ENCODE assay signal across 11 cellular contexts in genomic region chr2:44934521-44934961, GRCh38. TPM values are rescaled to one million over a fixed set of nuclear protein-coding genes. Genes with fewer than 3 reads are reported as not detected.
A peak's percentile ranks its signal among the peaks of the same experiment; 100 is the strongest.
DNase-seq lines count a peak whose midpoint lies in the region; ATAC-seq and TF ChIP-seq lines count a peak whose summit lies in the region.
"Had no signal": no experiment of that assay in that cellular context is flagged by ENCODE, and none has a peak within 500 bp of the region (broad histone marks: within the 10 kb centered on the region; RNA-seq: fewer than 3 reads in every experiment).

No MANE protein-coding gene starts in this region.

- H3K4me3 ChIP-seq in HEK293 (ENCODE audit: low read depth, low read length) (peak overlapping the region; percentile 39), esophagus squamous epithelium (peak overlapping the region in 1 of 4 donors; percentile 36)

- H3K27ac Mint-ChIP-seq in neural crest cell (ENCODE audit: unreplicated experiment) (no peak overlapping the region), natural killer cell (no peak overlapping the region)

- H3K27me3 ChIP-seq in esophagus squamous epithelium, result peaks cover 32 to 100% (median 78%) of the 10 kb centered on the region in 4 donors

- TF ChIP-seq POLR2A in esophagus squamous epithelium (IDR thresholded peaks at IDR 0.05), result no peak

- H3K4me3 Mint-ChIP-seq in neural crest cell (peak overlapping the region; percentile 44), natural killer cell (no peak overlapping the region)

- peak; percentile 67 for DNase-seq in DMS 273 (lab: John Stamatoyannopoulos, UW; ENCODE audit: unreplicated experiment)
- DNase-seq in DMS 273 treated with DMSO at 0.1 percent for 48 hours (lab: John Stamatoyannopoulos, UW), result no peak
- DNase-seq in neural crest cell (ENCODE audit: low read depth, low spot score), result no peak
- DNase-seq in natural killer cell, result no peak
- DNase-seq in NCI-H510A treated with DMSO at 0.1 percent for 48 hours (lab: John Stamatoyannopoulos, UW), result no peak
- DNase-seq in esophagus squamous epithelium (lab: John Stamatoyannopoulos, UW), result no peak
- DNase-seq: stimulated activated naive CD4-positive, alpha-beta T cell treated with Interleukin-2 at 50 U/mL for 16 hours had no signal

- CTCF ChIA-PET in HEK293 (lab: Yijun Ruan, JAX), result interaction anchor here (0.7 kb wide), 1 partner anchor 37 kb away, joined by 3 read pairs; no protein-coding TSS in a partner anchor

- TF ChIP-seq CTCF in HEK293 (tag by site-specific recombination; IDR thresholded peaks at IDR 0.05) (no peak), VCaP (conservative IDR thresholded peaks at IDR 0.05) (no peak), neural crest cell (conservative IDR thresholded peaks at IDR 0.05) (no peak), natural killer cell (IDR thresholded peaks at IDR 0.05) (no peak), esophagus squamous epithelium (IDR thresholded peaks at IDR 0.05) (no peak)

- H3K36me3 Mint-ChIP-seq in neural crest cell (ENCODE audit: low read depth), result no peaks in the 10 kb centered on the region
- H3K36me3 Mint-ChIP-seq in natural killer cell, result no peaks in the 10 kb centered on the region

- peak overlapping the region; percentile 41; the same call in 1 of the 2 replicates for H3K27ac ChIP-seq in HEK293 (ENCODE audit: extremely low read depth, low read depth, low read length)
- H3K27ac ChIP-seq in VCaP, result peak overlapping the region; percentile 7; the same call in 1 of the 2 replicates
- no peak overlapping the region for H3K27ac ChIP-seq in esophagus squamous epithelium
- H3K27ac ChIP-seq: 22Rv1 had no signal

- POLR2A ChIA-PET in HEK293 (lab: Yijun Ruan, JAX), result interaction anchor here (0.6 to 0.7 kb wide), 4 partner anchors 677 to 1850 kb away, joined by 3 to 5 read pairs (median 4); no protein-coding TSS in a partner anchor

- no peaks in the 10 kb centered on the region for H3K36me3 ChIP-seq in HEK293 (ENCODE audit: control insufficient read depth in 2 of 2, insufficient read depth in 1 of 2, low read length in 2 of 2)
- no peaks in the 10 kb centered on the region for H3K36me3 ChIP-seq in esophagus squamous epithelium

- H3K9me3 ChIP-seq in HEK293 (ENCODE audit: control insufficient read depth, insufficient read depth, low read depth, low read length) (no peaks in the 10 kb centered on the region), esophagus squamous epithelium (no peaks in the 10 kb centered on the region)

- ATAC-seq in natural killer cell, result no peak

- no peaks in the 10 kb centered on the region for H3K4me1 ChIP-seq in HEK293 (ENCODE audit: control insufficient read depth, insufficient read depth, low read length)
- peaks cover 30 to 71% (median 32%) of the 10 kb centered on the region in 3 donors for H3K4me1 ChIP-seq in esophagus squamous epithelium

- H3K27me3 Mint-ChIP-seq in neural crest cell (ENCODE audit: low read depth) (peaks cover 98% of the 10 kb centered on the region), natural killer cell (ENCODE audit: low read depth in 2 of 2) (peaks cover 55 to 64% of the 10 kb centered on the region in 2 donors)

- H3K4me1 Mint-ChIP-seq in neural crest cell (peaks cover 23% of the 10 kb centered on the region), natural killer cell (no peaks in the 10 kb centered on the region)

- 1 to 3% methylated on average over 23 to 28 of the region's 33 CpGs for WGBS in esophagus squamous epithelium, 2 donors

- intact Hi-C loops in natural killer cell (cut with micrococcal nuclease) (no loop called here), esophagus squamous epithelium (cut with DNase I) (no loop called here)

- no peaks in the 10 kb centered on the region for H3K9me3 Mint-ChIP-seq in neural crest cell
- no peaks in the 10 kb centered on the region for H3K9me3 Mint-ChIP-seq in natural killer cell

TF ChIP-seq in HEK293, 187 proteins besides CTCF, POLR2A, EP300 and RAD21:
- no peak for TF ChIP-seq ZNF510 (tag by site-specific recombination; IDR thresholded peaks at IDR 0.05; ENCODE audit: insufficient replicate concordance)
- TF ChIP-seq ZNF174 (tag by site-specific recombination; IDR thresholded peaks at IDR 0.05), result no peak
- TF ChIP-seq ZNF112 (tag by site-specific recombination; IDR thresholded peaks at IDR 0.05), result no peak
- peak; percentile 53 for TF ChIP-seq ZBTB26 (tag by site-specific recombination; optimal IDR thresholded peaks at IDR 0.05)
TF ChIP-seq in HEK293: peak in this region for 1.

RNA-seq across cellular contexts. Expression of gene SIX3, which starts 7.0 kb away (rescaled TPM):
- not detected in 2 replicates for total RNA-seq in neural crest cell
- under 1 TPM in 2 of 3 donors, not detected in 1; 0.15 to 0.39 TPM for total RNA-seq in natural killer cell
- not detected for total RNA-seq in esophagus squamous epithelium
- total RNA-seq: dermis microvascular lymphatic vessel endothelial cell had no signal

Comparison
In these comparisons a context has a peak if more than half of its experiments do, and no peak if none do; other contexts are left out.
1. H3K27ac ChIP-seq: peak in HEK293 (single experiment) and VCaP (single experiment); none in esophagus squamous epithelium (0 of 4).